In the genomic region with DNA sequence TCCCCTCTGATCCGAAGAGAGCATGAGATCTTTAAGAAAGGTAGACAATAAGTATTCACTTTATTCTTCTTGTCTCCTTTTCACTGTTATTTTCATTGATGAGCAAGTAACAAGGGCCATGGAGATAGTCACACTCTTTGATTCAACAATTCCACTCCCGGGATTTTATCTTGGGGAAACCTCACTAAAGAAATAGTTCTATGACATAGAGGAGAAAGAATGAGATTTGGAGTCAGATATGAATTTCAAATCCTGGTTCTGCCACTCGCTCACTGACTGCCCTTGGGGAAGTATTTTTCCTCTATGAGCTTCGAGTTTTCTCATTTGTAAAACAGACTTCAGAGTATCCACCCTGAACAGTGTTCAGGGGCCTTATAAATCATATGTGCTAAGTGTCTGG, we compare ENCODE assay signal across 2 cellular contexts.
TF ChIP-seq lines count a peak whose summit lies in the region.

No MANE protein-coding gene starts in this region.

TF ChIP-seq in GM23338, 12 proteins besides CTCF, POLR2A, EP300 and RAD21 (continued from another document and continues in another):
- TF ChIP-seq ZNF462 (CRISPR knock-in tag; IDR thresholded peaks at IDR 0.05), result no peak
- TF ChIP-seq CREB1 (CRISPR knock-in tag; IDR thresholded peaks at IDR 0.05; ENCODE audit: low read depth), result no peak
- TF ChIP-seq ETS1 (IDR thresholded peaks at IDR 0.05), result no peak
- no peak for TF ChIP-seq JUNB (IDR thresholded peaks at IDR 0.05; ENCODE audit: unreplicated experiment)
- TF ChIP-seq POLR2AphosphoS5 (IDR thresholded peaks at IDR 0.05; ENCODE audit: low read depth), result no peak
- TF ChIP-seq, protein P1, sequence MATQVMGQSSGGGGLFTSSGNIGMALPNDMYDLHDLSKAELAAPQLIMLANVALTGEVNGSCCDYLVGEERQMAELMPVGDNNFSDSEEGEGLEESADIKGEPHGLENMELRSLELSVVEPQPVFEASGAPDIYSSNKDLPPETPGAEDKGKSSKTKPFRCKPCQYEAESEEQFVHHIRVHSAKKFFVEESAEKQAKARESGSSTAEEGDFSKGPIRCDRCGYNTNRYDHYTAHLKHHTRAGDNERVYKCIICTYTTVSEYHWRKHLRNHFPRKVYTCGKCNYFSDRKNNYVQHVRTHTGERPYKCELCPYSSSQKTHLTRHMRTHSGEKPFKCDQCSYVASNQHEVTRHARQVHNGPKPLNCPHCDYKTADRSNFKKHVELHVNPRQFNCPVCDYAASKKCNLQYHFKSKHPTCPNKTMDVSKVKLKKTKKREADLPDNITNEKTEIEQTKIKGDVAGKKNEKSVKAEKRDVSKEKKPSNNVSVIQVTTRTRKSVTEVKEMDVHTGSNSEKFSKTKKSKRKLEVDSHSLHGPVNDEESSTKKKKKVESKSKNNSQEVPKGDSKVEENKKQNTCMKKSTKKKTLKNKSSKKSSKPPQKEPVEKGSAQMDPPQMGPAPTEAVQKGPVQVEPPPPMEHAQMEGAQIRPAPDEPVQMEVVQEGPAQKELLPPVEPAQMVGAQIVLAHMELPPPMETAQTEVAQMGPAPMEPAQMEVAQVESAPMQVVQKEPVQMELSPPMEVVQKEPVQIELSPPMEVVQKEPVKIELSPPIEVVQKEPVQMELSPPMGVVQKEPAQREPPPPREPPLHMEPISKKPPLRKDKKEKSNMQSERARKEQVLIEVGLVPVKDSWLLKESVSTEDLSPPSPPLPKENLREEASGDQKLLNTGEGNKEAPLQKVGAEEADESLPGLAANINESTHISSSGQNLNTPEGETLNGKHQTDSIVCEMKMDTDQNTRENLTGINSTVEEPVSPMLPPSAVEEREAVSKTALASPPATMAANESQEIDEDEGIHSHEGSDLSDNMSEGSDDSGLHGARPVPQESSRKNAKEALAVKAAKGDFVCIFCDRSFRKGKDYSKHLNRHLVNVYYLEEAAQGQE (IDR thresholded peaks at IDR 0.05; ENCODE audit: unreplicated experiment), result no peak
- TF ChIP-seq NANOG (IDR thresholded peaks at IDR 0.05; ENCODE audit: borderline replicate concordance), result no peak
- no peak for TF ChIP-seq EZH2phosphoT487 (IDR thresholded peaks at IDR 0.05; ENCODE audit: unreplicated experiment)
- TF ChIP-seq EZH2 (IDR thresholded peaks at IDR 0.05; ENCODE audit: low read depth, unreplicated experiment), result no peak
- TF ChIP-seq STAT1 (IDR thresholded peaks at IDR 0.05; ENCODE audit: unreplicated experiment), result no peak

TF ChIP-seq in WTC11, 78 proteins besides CTCF, POLR2A, EP300 and RAD21 (continued from another document):
- TF ChIP-seq FOXP4 (CRISPR knock-in tag; IDR thresholded peaks at IDR 0.05) (no peak), SMAD4 (CRISPR knock-in tag; IDR thresholded peaks at IDR 0.05) (no peak), ZNF219 (CRISPR knock-in tag; IDR thresholded peaks at IDR 0.05; ENCODE audit: borderline replicate concordance) (no peak), CDX4 (CRISPR knock-in tag; IDR thresholded peaks at IDR 0.05; ENCODE audit: borderline replicate concordance) (no peak), PRRX2 (CRISPR knock-in tag; IDR thresholded peaks at IDR 0.05) (no peak), FOXJ3 (CRISPR knock-in tag; IDR thresholded peaks at IDR 0.05; ENCODE audit: borderline replicate concordance) (no peak)
